In genomic region chr10:68981074-68981473, GRCh38 we compare ENCODE assay signal across 14 cellular contexts. TPM values are rescaled to one million over a fixed set of nuclear protein-coding genes. Genes with fewer than 3 reads are reported as not detected.
A peak's percentile ranks its signal among the peaks of the same experiment; 100 is the strongest.
DNase-seq lines count a peak whose midpoint lies in the region; ATAC-seq and TF ChIP-seq lines count a peak whose summit lies in the region.
"Had no signal": no experiment of that assay in that cellular context is flagged by ENCODE, and none has a peak within 500 bp of the region (broad histone marks: within the 10 kb centered on the region; RNA-seq: fewer than 3 reads in every experiment).

No MANE protein-coding gene starts in this region.

- peaks cover 47% of the 10 kb centered on the region for H3K36me3 ChIP-seq in CD8-positive, alpha-beta memory T cell (ENCODE audit: insufficient read depth, low read length)

- no peaks in the 10 kb centered on the region for H3K27me3 Mint-ChIP-seq in CD8-positive, alpha-beta memory T cell

- H3K27me3 ChIP-seq in CD8-positive, alpha-beta memory T cell (ENCODE audit: insufficient read depth, low read length, poor library complexity, severe bottlenecking), result no peaks in the 10 kb centered on the region
- H3K27me3 ChIP-seq: spleen had no signal

- H3K4me1 ChIP-seq in CD8-positive, alpha-beta memory T cell (ENCODE audit: insufficient read depth, low read length), result no peaks in the 10 kb centered on the region
- H3K4me1 ChIP-seq: spleen had no signal

- no peak for ATAC-seq in HG02571 (IDR thresholded peaks at IDR 0.05; ENCODE audit: unreplicated experiment)
- ATAC-seq: stimulated activated effector memory CD8-positive, alpha-beta T cell treated with anti-CD3 and anti-CD28 coated beads, Interleukin-12 subunit alpha, Interleukin-12 subunit beta, amount 100 ng/mL, for 72 hours had no signal

- no peaks in the 10 kb centered on the region for H3K9me3 Mint-ChIP-seq in CD8-positive, alpha-beta memory T cell
- H3K9me3 Mint-ChIP-seq: stimulated activated effector memory CD8-positive, alpha-beta T cell treated with anti-CD3 and anti-CD28 coated beads, Interleukin-12 subunit alpha, Interleukin-12 subunit beta, amount 100 ng/mL, for 72 hours; T-helper 1 cell treated with Interleukin-12 subunit alpha and Interleukin-12 subunit beta and Interleukin-4 antibody, amounts not matched to agents 30 μg/mL and 1 μg/mL, for 36 hours had no signal

- no peak overlapping the region for H3K27ac ChIP-seq in RWPE1
- no peak overlapping the region for H3K27ac ChIP-seq in CD8-positive, alpha-beta memory T cell (ENCODE audit: low read depth, low read length)
- H3K27ac ChIP-seq: coronary artery, spleen had no signal

- POLR2A ChIA-PET in RWPE1 (lab: Yijun Ruan, JAX; ENCODE audit: low non-redundant PET), result no interaction called here
- POLR2A ChIA-PET in CD8-positive, alpha-beta memory T cell (lab: Charles Lee), result interaction anchor here (0.5 kb wide), 1 partner anchor 125 kb away, joined by 10 read pairs; no protein-coding TSS in a partner anchor

- no peak overlapping the region for H3K4me3 Mint-ChIP-seq in CD8-positive, alpha-beta memory T cell
- H3K4me3 Mint-ChIP-seq: stimulated activated effector memory CD8-positive, alpha-beta T cell treated with anti-CD3 and anti-CD28 coated beads, Interleukin-12 subunit alpha, Interleukin-12 subunit beta, amount 100 ng/mL, for 72 hours; T-helper 1 cell treated with Interleukin-12 subunit alpha and Interleukin-12 subunit beta and Interleukin-4 antibody, amounts not matched to agents 30 μg/mL and 1 μg/mL, for 36 hours had no signal

- peaks cover 0 to 4% (median 4%) of the 10 kb centered on the region in 3 donors for H3K4me1 Mint-ChIP-seq in CD8-positive, alpha-beta memory T cell

- peak overlapping the region in 2 of 8 donors; percentile 45 to 83 for H3K27ac Mint-ChIP-seq in CD8-positive, alpha-beta memory T cell
- H3K27ac Mint-ChIP-seq: stimulated activated effector memory CD8-positive, alpha-beta T cell treated with anti-CD3 and anti-CD28 coated beads, Interleukin-12 subunit alpha, Interleukin-12 subunit beta, amount 100 ng/mL, for 72 hours; T-helper 1 cell treated with Interleukin-12 subunit alpha and Interleukin-12 subunit beta and Interleukin-4 antibody, amounts not matched to agents 30 μg/mL and 1 μg/mL, for 36 hours had no signal

- no peaks in the 10 kb centered on the region for H3K9me3 ChIP-seq in CD8-positive, alpha-beta memory T cell (ENCODE audit: low read length)
- H3K9me3 ChIP-seq: spleen had no signal

- CTCF ChIA-PET in RWPE1 (lab: Yijun Ruan, JAX), result interaction anchor here (0.6 to 1.0 kb wide), 4 partner anchors 33 to 359 kb away, joined by 3 to 5 read pairs (median 4); no protein-coding TSS in a partner anchor
- CTCF ChIA-PET in CD8-positive, alpha-beta memory T cell (lab: Charles Lee), result interaction anchor here (0.8 kb wide), 1 partner anchor 11 kb away, joined by 3 read pairs; no protein-coding TSS in a partner anchor

- no peak for DNase-seq in AG10803 (ENCODE audit: low read depth)
- DNase-seq in GM12865 (ENCODE audit: low read depth), result no peak
- no peak for DNase-seq in RWPE1 (ENCODE audit: low spot score)
- DNase-seq in fibroblast of villous mesenchyme (ENCODE audit: low read depth), result no peak
- no peak for DNase-seq in CD8-positive, alpha-beta memory T cell
- DNase-seq in activated CD4-positive, alpha-beta T cell treated with anti-CD3 and anti-CD28 coated beads, Interleukin-2, amount 50 U/mL, for 1 hour, result no peak
- no peak for DNase-seq in NCI-H774 (lab: John Stamatoyannopoulos, UW)
- DNase-seq: DMS79 treated with DMSO at 0.1 percent for 48 hours, NCI-H226, spleen had no signal

- H3K4me3 ChIP-seq in AG10803 (ENCODE audit: low read length), result no peak overlapping the region
- no peak overlapping the region for H3K4me3 ChIP-seq in GM12865 (ENCODE audit: low read depth, low read length)
- H3K4me3 ChIP-seq in fibroblast of villous mesenchyme (ENCODE audit: low read depth, low read length), result no peak overlapping the region
- H3K4me3 ChIP-seq in CD8-positive, alpha-beta memory T cell (ENCODE audit: low read length), result no peak overlapping the region
- H3K4me3 ChIP-seq: coronary artery, spleen had no signal

- TF ChIP-seq CTCF in AG10803 (conservative IDR thresholded peaks at IDR 0.05; ENCODE audit: low read length), result peak; percentile 33; the same call in 1 of the 2 replicates
- peak; percentile 22 for TF ChIP-seq CTCF in GM12865 (IDR thresholded peaks at IDR 0.05; ENCODE audit: insufficient read depth, low read depth, low read length, missing control alignments)
- peak; percentile 16; the same call in 1 of the 2 replicates for TF ChIP-seq CTCF in RWPE1 (conservative IDR thresholded peaks at IDR 0.05; ENCODE audit: low read depth)
- peak; percentile 42 for TF ChIP-seq CTCF in fibroblast of villous mesenchyme (IDR thresholded peaks at IDR 0.05; ENCODE audit: insufficient read depth, low read depth, low read length)

- H3K36me3 Mint-ChIP-seq in CD8-positive, alpha-beta memory T cell, result peaks cover 4 to 82% (median 20%) of the 10 kb centered on the region in 3 donors

RNA-seq across cellular contexts. Expression of gene KIFBP, which starts 7.5 kb away (rescaled TPM):
- 42.5 and 74.7 TPM in 2 replicates for total RNA-seq in fibroblast of villous mesenchyme
- total RNA-seq in CD8-positive, alpha-beta memory T cell, result 10 to 100 TPM; 19.3 to 21.0 TPM
- 5.2 TPM for polyA plus RNA-seq in CD8-positive, alpha-beta memory T cell

RNA-seq across cellular contexts. Expression of gene DDX21, which starts 25.1 kb away (rescaled TPM):
- total RNA-seq in fibroblast of villous mesenchyme, result 61.8 and 84.6 TPM in 2 replicates
- total RNA-seq in CD8-positive, alpha-beta memory T cell, result 100 to 1,000 TPM; 275 to 286 TPM
- 23.1 TPM for polyA plus RNA-seq in CD8-positive, alpha-beta memory T cell
